9 cellular contexts compared by ENCODE assay signal in genomic region chr20:4613718-4614620, GRCh38.
DNase-seq lines count a peak whose midpoint lies in the region; ATAC-seq and TF ChIP-seq lines count a peak whose summit lies in the region.
"Had no signal": no experiment of that assay in that cellular context is flagged by ENCODE, and none has a peak within 500 bp of the region (broad histone marks: within the 10 kb centered on the region; RNA-seq: fewer than 3 reads in every experiment).

No MANE protein-coding gene starts in this region.

- DNase-seq in Daoy (ENCODE audit: low read depth) (peak; percentile 43), OCI-LY7 (ENCODE audit: low spot score) (peak; percentile 62), fibroblast of pulmonary artery (ENCODE audit: low read depth) (peak; percentile 65), pons (ENCODE audit: low spot score) (peak; percentile 96), islet precursor cell (no peak)
- DNase-seq in activated T-cell treated with anti-CD3 and anti-CD28 coated beads, Interleukin-2, amount 50 U/mL, for 4 hours: peak; percentile 74

- H3K36me3 ChIP-seq in OCI-LY7 (ENCODE audit: insufficient read depth, low read length): no peaks in the 10 kb centered on the region

- peaks cover 10% of the 10 kb centered on the region for H3K9me3 Mint-ChIP-seq in activated T-cell treated with anti-CD3 and anti-CD28 coated beads, Interleukin-2, amount 50 U/mL, for 4 hours

- H3K9me3 ChIP-seq in OCI-LY7 (ENCODE audit: low read length): no peaks in the 10 kb centered on the region

- CTCF ChIA-PET in OCI-LY7 (lab: Charles Lee; ENCODE audit: unreplicated experiment): interaction anchor here (0.5 to 0.9 kb wide), 3 partner anchors 106 to 223 kb away, joined by 3 to 7 read pairs (median 3); no protein-coding TSS in a partner anchor

- peak; percentile 68 for ATAC-seq in HG03280 (IDR thresholded peaks at IDR 0.05; ENCODE audit: unreplicated experiment)
- peak; percentile 62 to 77 for ATAC-seq in activated T-cell treated with anti-CD3 and anti-CD28 coated beads, Interleukin-2, amount 50 U/mL, for 4 hours
- ATAC-seq in HG03457 (IDR thresholded peaks at IDR 0.05; ENCODE audit: unreplicated experiment): no peak

- TF ChIP-seq CTCF in OCI-LY7 (conservative IDR thresholded peaks at IDR 0.05; ENCODE audit: low read length): peak; percentile 79
- peak; percentile 50 for TF ChIP-seq CTCF in fibroblast of pulmonary artery (IDR thresholded peaks at IDR 0.05; ENCODE audit: low read length, missing control alignments)

- peaks cover 8% of the 10 kb centered on the region for H3K4me1 Mint-ChIP-seq in activated T-cell treated with anti-CD3 and anti-CD28 coated beads, Interleukin-2, amount 50 U/mL, for 4 hours (ENCODE audit: low read depth)

- H3K4me3 ChIP-seq in OCI-LY7 (ENCODE audit: low read depth, low read length, poor library complexity, severe bottlenecking): no peak overlapping the region
- no peak overlapping the region for H3K4me3 ChIP-seq in fibroblast of pulmonary artery (replicated peaks; ENCODE audit: low read depth, low read length)

- H3K4me2 ChIP-seq in OCI-LY7 (ENCODE audit: low read length): peak overlapping the region; percentile 25

- intact Hi-C loops in OCI-LY7 (cut with micrococcal nuclease; ENCODE audit: unreplicated experiment): loop anchor here (1.0 to 5.0 kb wide), 2 partner anchors 106 to 343 kb away; no protein-coding TSS in a partner anchor

- H3K27me3 Mint-ChIP-seq in activated T-cell treated with anti-CD3 and anti-CD28 coated beads, Interleukin-2, amount 50 U/mL, for 4 hours (ENCODE audit: low read depth): peaks cover 2% of the 10 kb centered on the region
- H3K27me3 Mint-ChIP-seq: activated naive CD8-positive, alpha-beta T cell had no signal

- POLR2A ChIA-PET in OCI-LY7 (lab: Charles Lee): interaction anchor here (0.7 to 1.0 kb wide), 3 partner anchors 9 to 106 kb away, joined by 3 to 4 read pairs (median 3); no protein-coding TSS in a partner anchor

- H2AFZ ChIP-seq in OCI-LY7 (ENCODE audit: low read length): no peak overlapping the region

- no peak overlapping the region for H3K4me3 Mint-ChIP-seq in activated T-cell treated with anti-CD3 and anti-CD28 coated beads, Interleukin-2, amount 50 U/mL, for 4 hours
- H3K4me3 Mint-ChIP-seq: activated naive CD8-positive, alpha-beta T cell had no signal

- H3K4me1 ChIP-seq in OCI-LY7 (ENCODE audit: insufficient read depth, low read length, poor library complexity, severe bottlenecking): peaks cover 10% of the 10 kb centered on the region

- no peaks in the 10 kb centered on the region for H3K36me3 Mint-ChIP-seq in activated T-cell treated with anti-CD3 and anti-CD28 coated beads, Interleukin-2, amount 50 U/mL, for 4 hours (ENCODE audit: insufficient read depth)
- H3K36me3 Mint-ChIP-seq: activated naive CD8-positive, alpha-beta T cell had no signal

- no peaks in the 10 kb centered on the region for H4K20me1 ChIP-seq in OCI-LY7 (ENCODE audit: insufficient read depth, low read length)

- H3K79me2 ChIP-seq in OCI-LY7 (ENCODE audit: insufficient read depth, low read depth, low read length): no peaks in the 10 kb centered on the region

- no TSS peak for BruUV-seq in OCI-LY7 (replicated peaks; lab: Mats Ljungman, UMichigan)

- H3K9me2 ChIP-seq in OCI-LY7 (ENCODE audit: insufficient read depth, low read length): no peaks in the 10 kb centered on the region

- no peak overlapping the region for H3K27ac ChIP-seq in OCI-LY7 (ENCODE audit: low read depth, low read length, poor library complexity, severe bottlenecking)
